1 cellular context compared by ENCODE assay signal in genomic region chr14:100440758-100441203, GRCh38.
TF ChIP-seq lines count a peak whose summit lies in the region.

No MANE protein-coding gene starts in this region.

TF ChIP-seq in GM12878, 131 proteins besides CTCF, POLR2A, EP300 and RAD21 (continued from another document):
- no peak for TF ChIP-seq SKIL (IDR thresholded peaks at IDR 0.05; ENCODE audit: low read depth, poor library complexity, severe bottlenecking)
- TF ChIP-seq EZH2 (IDR thresholded peaks at IDR 0.05; ENCODE audit: borderline replicate concordance, control insufficient read depth, low read depth, low read length), result no peak
- no peak for TF ChIP-seq IRF3 (IDR thresholded peaks at IDR 0.05)
TF ChIP-seq in GM12878: peak in this region for 1.
